In genomic region chr7:112056409-112056808, GRCh38 we compare ENCODE assay signal across 9 cellular contexts.
DNase-seq lines count a peak whose midpoint lies in the region; ATAC-seq, FAIRE-seq and TF ChIP-seq lines count a peak whose summit lies in the region.
"Had no signal": no experiment of that assay in that cellular context is flagged by ENCODE, and none has a peak within 500 bp of the region (broad histone marks: within the 10 kb centered on the region; RNA-seq: fewer than 3 reads in every experiment).

No MANE protein-coding gene starts in this region.

- no peak for TF ChIP-seq CTCF in pancreas (IDR thresholded peaks at IDR 0.05)

- ATAC-seq in GM18873 (IDR thresholded peaks at IDR 0.05; ENCODE audit: low FRiP score, unreplicated experiment) (peak; percentile 96), HG02852 (IDR thresholded peaks at IDR 0.05; ENCODE audit: unreplicated experiment) (peak; percentile 88), pancreas (peak in 3 of 4 donors; percentile 36 to 84 (median 65)), HG03175 (IDR thresholded peaks at IDR 0.05; ENCODE audit: unreplicated experiment) (no peak)
- ATAC-seq: HCT116 had no signal

- in situ Hi-C loops in KBM-7 (cut with MboI; ENCODE audit: low pct_unique_long_range_greater_than_20kb, low sequenced_read_pairs), result no loop called here

- FAIRE-seq in pancreas (lab: Jason Lieb, UNC), result no peak

- H3K27ac ChIP-seq in pancreas, result no peak overlapping the region

- no peaks in the 10 kb centered on the region for H3K36me3 ChIP-seq in pancreas

- no peaks in the 10 kb centered on the region for H3K9me3 ChIP-seq in pancreas

- DNase-seq in NCI-H82 (lab: John Stamatoyannopoulos, UW) (peak; percentile 97), pancreas (no peak), KBM-7 (no peak), UCSD-AML1 (lab: John Stamatoyannopoulos, UW; ENCODE audit: unreplicated experiment) (no peak)
- DNase-seq: naive B cell had no signal

- no peak overlapping the region for H3K4me3 ChIP-seq in pancreas

- WGBS in pancreas, 2 donors, result 43 to 49% methylated on average over 2 of the region's 2 CpGs

- intact Hi-C loops in pancreas (cut with DNase I), result no loop called here

- no peaks in the 10 kb centered on the region for H3K27me3 ChIP-seq in pancreas

- H3K4me1 ChIP-seq in pancreas, result peaks cover 0 to 9% (median 4%) of the 10 kb centered on the region in 3 donors
